1 cellular context compared by ENCODE assay signal in the genomic region with DNA sequence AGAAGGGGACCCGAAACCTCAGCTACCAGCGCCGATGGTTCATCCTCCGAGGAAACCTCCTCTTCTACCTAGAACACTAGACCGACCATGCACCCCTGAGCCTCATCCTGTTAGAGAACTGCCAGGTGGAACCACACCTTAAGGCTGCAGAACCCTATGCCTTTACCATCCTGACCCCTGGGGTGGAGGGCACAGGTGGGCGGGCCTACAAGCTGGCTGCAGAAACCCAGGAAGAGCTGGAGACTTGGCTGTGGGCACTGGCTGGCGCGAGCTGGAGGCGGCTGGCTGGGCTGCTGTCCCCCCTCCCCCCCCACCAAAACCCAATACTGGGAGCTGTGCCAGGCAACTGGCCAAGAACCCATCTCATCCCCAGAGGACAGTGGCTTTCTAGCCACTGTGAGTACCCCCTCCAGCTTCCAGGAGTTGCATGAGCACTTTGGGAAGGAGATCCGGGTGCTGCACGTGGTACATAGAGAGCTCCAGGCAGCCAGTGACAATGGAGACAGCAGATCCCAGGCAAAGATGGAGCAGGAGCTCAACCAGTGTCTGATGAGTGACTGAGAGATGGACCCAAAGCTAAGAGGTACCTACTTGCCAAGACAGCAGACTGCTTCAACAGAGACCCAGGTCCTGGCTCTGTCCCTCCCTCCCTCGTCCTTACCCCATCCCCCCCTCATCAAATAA.
TF ChIP-seq lines count a peak whose summit lies in the region.

No MANE protein-coding gene starts in this region.

TF ChIP-seq in IMR-90, 13 proteins besides CTCF, POLR2A, EP300 and RAD21 (continued from another document):
- TF ChIP-seq, protein P1, sequence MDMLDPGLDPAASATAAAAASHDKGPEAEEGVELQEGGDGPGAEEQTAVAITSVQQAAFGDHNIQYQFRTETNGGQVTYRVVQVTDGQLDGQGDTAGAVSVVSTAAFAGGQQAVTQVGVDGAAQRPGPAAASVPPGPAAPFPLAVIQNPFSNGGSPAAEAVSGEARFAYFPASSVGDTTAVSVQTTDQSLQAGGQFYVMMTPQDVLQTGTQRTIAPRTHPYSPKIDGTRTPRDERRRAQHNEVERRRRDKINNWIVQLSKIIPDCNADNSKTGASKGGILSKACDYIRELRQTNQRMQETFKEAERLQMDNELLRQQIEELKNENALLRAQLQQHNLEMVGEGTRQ (IDR thresholded peaks at IDR 0.05; ENCODE audit: low read depth, low read length) = no peak
- TF ChIP-seq CHD1 (IDR thresholded peaks at IDR 0.05; ENCODE audit: low read depth, low read length) (no peak), NFE2L2 (IDR thresholded peaks at IDR 0.05; ENCODE audit: low read depth, low read length) (no peak), FOS (IDR thresholded peaks at IDR 0.05; ENCODE audit: low read depth, low read length) (no peak), RFX5 (IDR thresholded peaks at IDR 0.05; ENCODE audit: low read depth, low read length) (no peak), BHLHE40 (IDR thresholded peaks at IDR 0.05; ENCODE audit: low read depth, low read length) (no peak), SMC3 (IDR thresholded peaks at IDR 0.05; ENCODE audit: low read depth, low read length) (no peak), MAZ (IDR thresholded peaks at IDR 0.05; ENCODE audit: borderline replicate concordance, low read depth, low read length) (no peak), MAFK (IDR thresholded peaks at IDR 0.05; ENCODE audit: low read depth, low read length) (no peak), CEBPB (IDR thresholded peaks at IDR 0.05; ENCODE audit: low read depth, low read length) (no peak), MXI1 (IDR thresholded peaks at IDR 0.05; ENCODE audit: borderline replicate concordance, low read depth, low read length) (no peak)
- TF ChIP-seq, protein P2, sequence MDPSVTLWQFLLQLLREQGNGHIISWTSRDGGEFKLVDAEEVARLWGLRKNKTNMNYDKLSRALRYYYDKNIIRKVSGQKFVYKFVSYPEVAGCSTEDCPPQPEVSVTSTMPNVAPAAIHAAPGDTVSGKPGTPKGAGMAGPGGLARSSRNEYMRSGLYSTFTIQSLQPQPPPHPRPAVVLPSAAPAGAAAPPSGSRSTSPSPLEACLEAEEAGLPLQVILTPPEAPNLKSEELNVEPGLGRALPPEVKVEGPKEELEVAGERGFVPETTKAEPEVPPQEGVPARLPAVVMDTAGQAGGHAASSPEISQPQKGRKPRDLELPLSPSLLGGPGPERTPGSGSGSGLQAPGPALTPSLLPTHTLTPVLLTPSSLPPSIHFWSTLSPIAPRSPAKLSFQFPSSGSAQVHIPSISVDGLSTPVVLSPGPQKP (IDR thresholded peaks at IDR 0.05; ENCODE audit: borderline replicate concordance, low read depth, low read length) = no peak
TF ChIP-seq in IMR-90: peak in this region for 0.
